13 cellular contexts compared by ENCODE assay signal in the genomic region with DNA sequence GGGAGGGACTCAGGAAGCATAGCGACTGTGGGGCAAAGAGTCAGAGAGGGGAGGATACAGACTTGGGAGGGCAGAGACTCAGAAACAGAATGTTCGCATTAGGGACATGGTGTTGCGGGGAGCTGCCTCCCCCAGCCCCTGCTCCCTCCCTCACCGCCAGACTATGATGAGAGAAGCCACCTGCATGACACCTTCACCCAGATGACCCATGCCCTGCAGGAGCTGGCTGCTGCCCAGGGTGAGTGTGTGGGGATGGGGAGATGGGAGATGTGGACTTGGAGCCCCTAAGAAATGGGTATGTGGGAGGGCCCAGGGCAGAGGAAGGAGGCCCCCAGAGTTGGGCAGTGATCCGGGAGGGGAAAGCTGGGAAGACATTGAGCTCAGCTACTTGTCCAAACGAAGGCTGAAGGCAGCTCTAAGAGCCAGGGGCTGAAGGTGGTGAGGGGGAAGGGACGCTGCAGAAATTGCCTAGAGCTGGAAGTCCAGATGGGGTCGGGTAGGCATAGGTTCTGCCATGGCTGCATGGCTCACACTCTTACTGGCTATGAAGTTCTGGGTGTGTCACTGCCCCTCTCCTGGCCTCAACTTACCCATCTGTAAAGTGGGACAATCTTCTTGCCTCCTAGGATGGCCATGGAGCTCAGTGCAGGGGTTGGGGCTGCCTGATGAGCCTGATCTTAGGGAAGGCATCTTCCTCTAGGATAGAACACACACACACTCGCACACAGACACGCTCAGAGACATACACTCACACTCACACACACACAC. TPM values are rescaled to one million over a fixed set of nuclear protein-coding genes. Genes with fewer than 3 reads are reported as not detected.
A peak's percentile ranks its signal among the peaks of the same experiment; 100 is the strongest.
DNase-seq lines count a peak whose midpoint lies in the region; ATAC-seq and TF ChIP-seq lines count a peak whose summit lies in the region.
"Had no signal": no experiment of that assay in that cellular context is flagged by ENCODE, and none has a peak within 500 bp of the region (broad histone marks: within the 10 kb centered on the region; RNA-seq: fewer than 3 reads in every experiment).

No MANE protein-coding gene starts in this region.

- CTCF ChIA-PET in activated CD4-positive, alpha-beta T cell treated with anti-CD3 and anti-CD28 coated beads for 36 hours (lab: Charles Lee): interaction anchor here (1.2 kb wide), 1 partner anchor 11 kb away, joined by 4 read pairs; no protein-coding TSS in a partner anchor

- intact Hi-C loops in activated CD4-positive, alpha-beta T cell treated with anti-CD3 and anti-CD28 coated beads for 36 hours (cut with DNase I, micrococcal nuclease): no loop called here

- no peaks in the 10 kb centered on the region for H3K9me3 ChIP-seq in stomach smooth muscle (ENCODE audit: control insufficient read depth in 2 of 2, low read length in 2 of 2)
- H3K9me3 ChIP-seq: HAP-1 had no signal

- peaks cover 10% of the 10 kb centered on the region for H3K36me3 Mint-ChIP-seq in activated T-helper 17 cell treated with anti-CD3 and anti-CD28 coated beads, Interleukin-2, amount 50 U/mL, for 72 hours (ENCODE audit: low read depth)
- H3K36me3 Mint-ChIP-seq in mesothelial cell of epicardium: peaks cover 51% of the 10 kb centered on the region
- peaks cover 6% of the 10 kb centered on the region for H3K36me3 Mint-ChIP-seq in activated CD4-positive, alpha-beta T cell treated with anti-CD3 and anti-CD28 coated beads for 36 hours (ENCODE audit: low read depth)

- no peaks in the 10 kb centered on the region for H3K27me3 Mint-ChIP-seq in activated T-helper 17 cell treated with anti-CD3 and anti-CD28 coated beads, Interleukin-2, amount 50 U/mL, for 72 hours
- no peaks in the 10 kb centered on the region for H3K27me3 Mint-ChIP-seq in mesothelial cell of epicardium (ENCODE audit: low read depth)
- H3K27me3 Mint-ChIP-seq in activated CD4-positive, alpha-beta T cell treated with anti-CD3 and anti-CD28 coated beads for 36 hours: no peaks in the 10 kb centered on the region

- H3K9ac ChIP-seq in stomach smooth muscle (ENCODE audit: low read length in 2 of 2): no peak overlapping the region

- peaks cover 20 to 58% of the 10 kb centered on the region in 2 donors for H3K36me3 ChIP-seq in stomach smooth muscle (ENCODE audit: control insufficient read depth in 2 of 2, insufficient read depth in 2 of 2, low read length in 2 of 2)

- DNase-seq in GM20000 (ENCODE audit: low spot score): peak; percentile 9
- DNase-seq in mesothelial cell of epicardium (ENCODE audit: low spot score in 2 of 2, unreplicated experiment in 2 of 2): no peak
- DNase-seq in GDM1 (lab: John Stamatoyannopoulos, UW): no peak
- DNase-seq in activated CD4-positive, alpha-beta T cell treated with anti-CD3 and anti-CD28 coated beads for 36 hours: no peak
- DNase-seq in NCI-H2196 treated with DMSO at 0.1 percent for 48 hours (lab: John Stamatoyannopoulos, UW; ENCODE audit: unreplicated experiment): no peak
- DNase-seq: IMR-90, NCI-H1417 treated with DMSO at 0.1 percent for 48 hours, NCI-H345, NCI-H69, PC-3 had no signal

- no peaks in the 10 kb centered on the region for H3K9me3 Mint-ChIP-seq in activated T-helper 17 cell treated with anti-CD3 and anti-CD28 coated beads, Interleukin-2, amount 50 U/mL, for 72 hours
- no peaks in the 10 kb centered on the region for H3K9me3 Mint-ChIP-seq in mesothelial cell of epicardium
- H3K9me3 Mint-ChIP-seq in activated CD4-positive, alpha-beta T cell treated with anti-CD3 and anti-CD28 coated beads for 36 hours (ENCODE audit: low read depth): peaks cover 3% of the 10 kb centered on the region

- ATAC-seq in activated T-helper 17 cell treated with anti-CD3 and anti-CD28 coated beads, Interleukin-2, amount 50 U/mL, for 72 hours (replicated peaks): no peak
- no peak for ATAC-seq in activated CD4-positive, alpha-beta T cell treated with anti-CD3 and anti-CD28 coated beads for 36 hours
- ATAC-seq: PC-3 had no signal

- H3K4me1 Mint-ChIP-seq in activated T-helper 17 cell treated with anti-CD3 and anti-CD28 coated beads, Interleukin-2, amount 50 U/mL, for 72 hours: peaks cover 14% of the 10 kb centered on the region
- H3K4me1 Mint-ChIP-seq in mesothelial cell of epicardium: peaks cover 36% of the 10 kb centered on the region
- peaks cover 6% of the 10 kb centered on the region for H3K4me1 Mint-ChIP-seq in activated CD4-positive, alpha-beta T cell treated with anti-CD3 and anti-CD28 coated beads for 36 hours

- peaks cover 30% of the 10 kb centered on the region for H3K4me1 ChIP-seq in stomach smooth muscle (ENCODE audit: control insufficient read depth, insufficient read depth, low read length)

- H3K4me3 ChIP-seq in stomach smooth muscle (ENCODE audit: low read length in 2 of 2): no peak overlapping the region
- H3K4me3 ChIP-seq: HAP-1 had no signal

- H3K27ac ChIP-seq in stomach smooth muscle (ENCODE audit: low read length): peak overlapping the region; percentile 60

- H3K27ac Mint-ChIP-seq in activated T-helper 17 cell treated with anti-CD3 and anti-CD28 coated beads, Interleukin-2, amount 50 U/mL, for 72 hours: peak overlapping the region; percentile 6
- H3K27ac Mint-ChIP-seq in mesothelial cell of epicardium: peak overlapping the region; percentile 50
- H3K27ac Mint-ChIP-seq in activated CD4-positive, alpha-beta T cell treated with anti-CD3 and anti-CD28 coated beads for 36 hours: no peak overlapping the region

- POLR2A ChIA-PET in activated CD4-positive, alpha-beta T cell treated with anti-CD3 and anti-CD28 coated beads for 36 hours (lab: Charles Lee): no interaction called here

- H3K4me3 Mint-ChIP-seq in activated T-helper 17 cell treated with anti-CD3 and anti-CD28 coated beads, Interleukin-2, amount 50 U/mL, for 72 hours: no peak overlapping the region
- peak overlapping the region; percentile 58 for H3K4me3 Mint-ChIP-seq in mesothelial cell of epicardium
- no peak overlapping the region for H3K4me3 Mint-ChIP-seq in activated CD4-positive, alpha-beta T cell treated with anti-CD3 and anti-CD28 coated beads for 36 hours

- TF ChIP-seq CTCF in GM20000 (IDR thresholded peaks at IDR 0.05; ENCODE audit: extremely low read depth, missing control alignments) (no peak), mesothelial cell of epicardium (IDR thresholded peaks at IDR 0.05; ENCODE audit: unreplicated experiment) (no peak)

- no peaks in the 10 kb centered on the region for H3K27me3 ChIP-seq in stomach smooth muscle (ENCODE audit: control insufficient read depth in 1 of 2, insufficient read depth in 2 of 2, low read length in 2 of 2)

RNA-seq across cellular contexts. Expression of a gene that starts 1.4 kb away (rescaled TPM):
- total RNA-seq in activated T-helper 17 cell treated with anti-CD3 and anti-CD28 coated beads, Interleukin-2, amount 50 U/mL, for 72 hours: 10 to 100 TPM in 1 of 2 donors, 1 to 10 TPM in 1; 3.2 to 18.3 TPM
- total RNA-seq in mesothelial cell of epicardium: 83.1 to 88.1 TPM (median 87.6 TPM) in 3 replicates
- total RNA-seq in activated CD4-positive, alpha-beta T cell treated with anti-CD3 and anti-CD28 coated beads for 36 hours: 1 to 10 TPM; 8.3 to 9.1 TPM

RNA-seq across cellular contexts. Expression of a gene that starts 29.3 kb away (rescaled TPM):
- total RNA-seq in activated T-helper 17 cell treated with anti-CD3 and anti-CD28 coated beads, Interleukin-2, amount 50 U/mL, for 72 hours: not detected
- total RNA-seq in mesothelial cell of epicardium: 0.32 to 0.58 TPM (median 0.44 TPM) in 3 replicates
- not detected for total RNA-seq in activated CD4-positive, alpha-beta T cell treated with anti-CD3 and anti-CD28 coated beads for 36 hours
- total RNA-seq: IMR-90, PC-3 had no signal

RNA-seq across cellular contexts. Expression of a gene that starts 47.9 kb away (rescaled TPM):
- total RNA-seq in activated T-helper 17 cell treated with anti-CD3 and anti-CD28 coated beads, Interleukin-2, amount 50 U/mL, for 72 hours: not detected
- not detected in 3 replicates for total RNA-seq in mesothelial cell of epicardium
- total RNA-seq in activated CD4-positive, alpha-beta T cell treated with anti-CD3 and anti-CD28 coated beads for 36 hours: not detected
- total RNA-seq: IMR-90, PC-3 had no signal

RNA-seq across cellular contexts. Expression of a gene that starts 57.2 kb away (rescaled TPM):
- total RNA-seq in activated T-helper 17 cell treated with anti-CD3 and anti-CD28 coated beads, Interleukin-2, amount 50 U/mL, for 72 hours: not detected
- total RNA-seq in mesothelial cell of epicardium: not detected in 3 replicates
- total RNA-seq in activated CD4-positive, alpha-beta T cell treated with anti-CD3 and anti-CD28 coated beads for 36 hours: not detected
- total RNA-seq: IMR-90 had no signal
